Comparison of ENCODE assay signal across 31 cellular contexts in the genomic region with DNA sequence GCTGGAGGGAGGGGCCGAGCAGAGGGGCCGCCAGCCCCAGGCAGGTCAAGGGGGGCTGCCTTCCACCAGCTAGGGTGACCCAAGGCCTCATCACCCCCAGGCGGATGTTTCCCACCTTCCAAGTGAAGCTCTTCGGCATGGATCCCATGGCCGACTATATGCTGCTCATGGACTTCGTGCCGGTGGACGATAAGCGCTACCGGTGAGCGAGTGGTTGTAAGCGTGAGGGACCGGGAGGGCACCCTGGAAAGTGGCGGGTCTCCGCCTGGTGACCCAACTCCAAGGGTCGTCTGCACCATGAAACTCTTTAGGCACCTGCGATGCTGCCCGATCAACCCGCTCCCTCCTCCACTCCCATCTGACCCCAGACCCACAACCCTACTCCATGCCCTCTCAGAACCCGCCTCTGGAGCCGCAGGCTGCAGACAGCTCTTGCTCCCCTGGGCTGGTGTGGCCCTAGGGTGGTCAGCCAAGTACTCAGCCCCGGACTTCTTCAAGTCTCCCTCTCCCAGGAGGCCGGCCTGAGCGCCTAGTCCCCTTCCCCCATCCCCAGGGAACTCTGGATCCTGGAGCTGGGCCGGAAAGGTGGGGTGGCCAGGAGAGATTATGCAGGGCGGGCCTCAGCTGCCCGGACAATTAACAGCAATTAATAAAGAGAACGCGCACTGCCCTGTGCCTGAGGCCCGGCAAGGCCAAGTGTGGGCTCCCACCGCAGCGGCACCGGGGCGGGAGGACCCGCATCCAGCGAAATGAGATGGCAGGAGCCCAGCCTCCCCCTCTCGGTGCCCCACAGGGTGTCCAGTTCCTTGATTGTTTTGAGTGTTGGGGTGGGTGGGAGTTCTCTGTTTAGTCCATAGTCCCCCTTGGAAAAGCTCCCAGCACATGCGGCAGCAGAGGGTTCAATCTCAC. TPM values are rescaled to one million over a fixed set of nuclear protein-coding genes. Genes with fewer than 3 reads are reported as not detected.
DNase-seq lines count a peak whose midpoint lies in the region; ATAC-seq, FAIRE-seq and TF ChIP-seq lines count a peak whose summit lies in the region.
"Had no signal": no experiment of that assay in that cellular context is flagged by ENCODE, and none has a peak within 500 bp of the region (broad histone marks: within the 10 kb centered on the region; RNA-seq: fewer than 3 reads in every experiment).

No MANE protein-coding gene starts in this region.

- FAIRE-seq in H1 (lab: Jason Lieb, UNC): no peak
- FAIRE-seq: A549, urothelium cell line had no signal

- peak overlapping the region; percentile 40; the same call in 1 of the 2 replicates for H2AK5ac ChIP-seq in H1 (ENCODE audit: low read depth, low read length)

- TF ChIP-seq POLR2A in H1 (IDR thresholded peaks at IDR 0.05; ENCODE audit: control extremely low read depth in 1 of 2, low read depth in 2 of 2, low read length in 2 of 2): no peak

- TF ChIP-seq CTCF in AG10803 (conservative IDR thresholded peaks at IDR 0.05; ENCODE audit: low read length) (no peak), LNCaP clone FGC (IDR thresholded peaks at IDR 0.05; ENCODE audit: control insufficient read depth, extremely low read depth, insufficient read depth) (no peak), H1 (IDR thresholded peaks at IDR 0.05; ENCODE audit: control extremely low read depth in 1 of 3, insufficient read depth in 1 of 3, low read depth in 1 of 3, low read length in 3 of 3) (no peak), WERI-Rb-1 (IDR thresholded peaks at IDR 0.05; ENCODE audit: low read depth, low read length) (no peak)

- POLR2A ChIA-PET in H1 (lab: Charles Lee; ENCODE audit: partially characterized antibody): interaction anchor here (0.8 to 3.1 kb wide), 5 partner anchors 7 to 42 kb away, joined by 3 to 21 read pairs (median 4); partner anchors contain the start of gene GP1BB

- peaks cover 0 to 59% (median 39%) of the 10 kb centered on the region in 4 experiments; a peak in 6 of 7 replicates for H3K4me1 ChIP-seq in H1 (replicated peaks in 1 of 4; ENCODE audit: control insufficient read depth in 3 of 4, insufficient read depth in 4 of 4, low read length in 3 of 4)
- H3K4me1 ChIP-seq: A549 had no signal

- peaks cover 92 to 97% (median 95%) of the 10 kb centered on the region in 4 experiments for H3K27me3 ChIP-seq in H1 (replicated peaks in 1 of 4; ENCODE audit: control insufficient read depth in 3 of 4, extremely low read depth in 1 of 4, insufficient read depth in 3 of 4, low read length in 3 of 4)
- H3K27me3 ChIP-seq in WERI-Rb-1 (ENCODE audit: insufficient read depth, low read depth, severe bottlenecking): no peaks in the 10 kb centered on the region

- no peak overlapping the region for H2AFZ ChIP-seq in H1 (ENCODE audit: low read length)
- H2AFZ ChIP-seq: hepatocyte had no signal

- WGBS in H1 (ENCODE audit: extremely low coverage in 1 of 2, insufficient coverage in 1 of 2, insufficient read length in 1 of 2, insufficient replicate concordance in 2 of 2, low coverage in 1 of 2, low lambda C conversion rate in 2 of 2, missing lambda C conversion rate in 1 of 2), 2 experiments: 11% methylated on average over 38 of the region's 38 CpGs; no CpG with 5 or more reads in 1 of the 2 experiments

- peak overlapping the region; percentile 74 for H3K4me3 ChIP-seq in AG10803 (ENCODE audit: low read length)
- peak overlapping the region; percentile 75 for H3K4me3 ChIP-seq in LNCaP clone FGC (ENCODE audit: low read depth, low read length)
- H3K4me3 ChIP-seq in H1 (ENCODE audit: extremely low read depth in 1 of 4, insufficient read depth in 2 of 4, low read depth in 3 of 4, low read length in 4 of 4): peak overlapping the region in 1 of 4 experiments; percentile 34; a peak in 3 of 8 replicates
- no peak overlapping the region for H3K4me3 ChIP-seq in WERI-Rb-1 (ENCODE audit: low read depth, low read length)
- H3K4me3 ChIP-seq: A549, gastroesophageal sphincter, hepatocyte, lung, spleen had no signal

- H4K8ac ChIP-seq in H1 (ENCODE audit: extremely low read depth, insufficient read depth, low read length): peak overlapping the region; percentile 74

- H3K79me1 ChIP-seq in H1 (ENCODE audit: low read depth, low read length): no peaks in the 10 kb centered on the region

- peak overlapping the region; percentile 52; the same call in 1 of the 2 replicates for H2BK5ac ChIP-seq in H1 (ENCODE audit: low read depth, low read length)

- DNase-seq in AG10803 (ENCODE audit: low read depth) (no peak), LNCaP clone FGC (ENCODE audit: low read depth) (no peak), H1 (ENCODE audit: low read depth in 1 of 2, low spot score in 2 of 2) (peak in 1 of 2 experiments; percentile 75), retina (peak; percentile 35), NCI-H226 (no peak), WERI-Rb-1 (no peak)
- DNase-seq: activated CD4-positive, alpha-beta T cell treated with anti-CD3 and anti-CD28 coated beads, Interleukin-2, amount 50 U/mL, for 48 hours; activated CD4-positive, CD25-positive, alpha-beta regulatory T cell treated with anti-CD3 and anti-CD28 coated beads, Interleukin-2, amount 50 U/mL, for 72 hours; activated T-cell treated with anti-CD3 and anti-CD28 coated beads, Interleukin-2, amount 50 U/mL, for 48 hours; AML-193; CD4-positive, alpha-beta T cell; esophagus squamous epithelium; natural killer cell; NCI-H446 treated with DMSO at 0.1 percent for 48 hours; NCI-H82; occipital lobe; RPMI8226; spleen; stimulated activated CD4-positive, alpha-beta T cell treated with anti-CD3 and anti-CD28 coated beads, Interleukin-2, amount 100 ng/mL, for 24 hours; stimulated activated CD8-positive, alpha-beta memory T cell treated with anti-CD3 and anti-CD28 coated beads, Interleukin-4, amount 100 ng/mL, for 48 hours had no signal

- no peak overlapping the region for H4K5ac ChIP-seq in H1 (ENCODE audit: insufficient read length, low read depth, low read length)

- H3K4me2 ChIP-seq in H1 (ENCODE audit: insufficient read depth in 1 of 2, low read depth in 2 of 2, low read length in 2 of 2): peak overlapping the region; percentile 33 to 40
- H3K4me2 ChIP-seq: A549, hepatocyte had no signal

- peaks cover 15 to 35% of the 10 kb centered on the region in 2 experiments for H4K20me1 ChIP-seq in H1 (replicated peaks in 1 of 2; ENCODE audit: control insufficient read depth in 1 of 2, insufficient read depth in 2 of 2, low read length in 2 of 2)

- H3K14ac ChIP-seq in H1 (ENCODE audit: insufficient read length): no peak overlapping the region

- ATAC-seq in GM18868 (IDR thresholded peaks at IDR 0.05; ENCODE audit: unreplicated experiment) (no peak), HG03469 (IDR thresholded peaks at IDR 0.05; ENCODE audit: unreplicated experiment) (no peak)
- ATAC-seq: A549, gastroesophageal sphincter, HCT116, natural killer cell had no signal

- H3K27ac ChIP-seq in H1 (ENCODE audit: low read depth, low read length) (no peak overlapping the region), WERI-Rb-1 (no peak overlapping the region)
- H3K27ac ChIP-seq: A549, esophagus squamous epithelium, gastroesophageal sphincter, hepatocyte, spleen had no signal

- H4K91ac ChIP-seq in H1 (replicated peaks; ENCODE audit: insufficient read length, low read length): peak overlapping the region; percentile 7

- no peak overlapping the region for H3K9ac ChIP-seq in H1 (replicated peaks in 1 of 4; ENCODE audit: extremely low read depth in 1 of 4, low read depth in 3 of 4, low read length in 3 of 4)

- H3K79me2 ChIP-seq in H1 (ENCODE audit: control insufficient read depth in 1 of 2, insufficient read depth in 2 of 2, low read length in 2 of 2): no peaks in the 10 kb centered on the region
- H3K79me2 ChIP-seq: hepatocyte had no signal

- no peak for TF ChIP-seq RAD21 in H1 (IDR thresholded peaks at IDR 0.05 in 1 of 2, conservative IDR thresholded peaks at IDR 0.05 in 1 of 2; ENCODE audit: low read depth in 2 of 2, low read length in 2 of 2)

- peaks cover 4% of the 10 kb centered on the region; the same call in 1 of the 2 replicates for H3K23me2 ChIP-seq in H1 (ENCODE audit: low read depth, low read length)

- H2BK120ac ChIP-seq in H1 (replicated peaks; ENCODE audit: low read depth, low read length): no peak overlapping the region

- H2BK20ac ChIP-seq in H1 (ENCODE audit: low read length): peak overlapping the region; percentile 90; the same call in 1 of the 2 replicates

- TF ChIP-seq EP300 in H1 (IDR thresholded peaks at IDR 0.05; ENCODE audit: borderline replicate concordance in 1 of 2, low read depth in 2 of 2, low read length in 2 of 2): no peak

- H2BK15ac ChIP-seq in H1 (ENCODE audit: low read length): peak overlapping the region; percentile 83; the same call in 1 of the 2 replicates

- H2BK12ac ChIP-seq in H1 (ENCODE audit: low read depth, low read length): peak overlapping the region; percentile 100; the same call in 1 of the 2 replicates

- H3K23ac ChIP-seq in H1 (ENCODE audit: insufficient read length): no peak overlapping the region

- H3K18ac ChIP-seq in H1 (ENCODE audit: extremely low read depth, low read length): peak overlapping the region; percentile 87

- no peaks in the 10 kb centered on the region for H3K9me3 ChIP-seq in H1 (ENCODE audit: insufficient read depth in 2 of 2, low read depth in 1 of 2, low read length in 1 of 2)
- H3K9me3 ChIP-seq in WERI-Rb-1 (ENCODE audit: severe bottlenecking): no peaks in the 10 kb centered on the region
- H3K9me3 ChIP-seq: A549, esophagus squamous epithelium, gastroesophageal sphincter, spleen, thoracic aorta had no signal

- no peak overlapping the region for H3K4ac ChIP-seq in H1 (replicated peaks; ENCODE audit: insufficient read length, low read depth, low read length)

- CTCF ChIA-PET in H1 (lab: Charles Lee; ENCODE audit: partially characterized antibody): interaction anchor here (0.8 to 5.6 kb wide), 10 partner anchors 9 to 185 kb away, joined by 3 to 48 read pairs (median 6); partner anchors contain the start of gene GP1BB

- peaks cover 0 to 21% (median 0%) of the 10 kb centered on the region in 4 experiments; a peak in 1 of 8 replicates for H3K36me3 ChIP-seq in H1 (ENCODE audit: control insufficient read depth in 2 of 4, insufficient read depth in 4 of 4, low read length in 3 of 4)
- peaks cover 33% of the 10 kb centered on the region for H3K36me3 ChIP-seq in WERI-Rb-1
- H3K36me3 ChIP-seq: esophagus squamous epithelium, gastroesophageal sphincter, spleen, thoracic aorta had no signal

- no peak overlapping the region for H3K56ac ChIP-seq in H1 (replicated peaks; ENCODE audit: insufficient read length, low read depth, low read length)

RNA-seq across cellular contexts. Expression of gene TBX1, which starts 2.8 kb away (rescaled TPM):
- total RNA-seq in H1 (2021; fragmentation: NEBNext Ultra II Directional; extraction: Animal tissue kit (Norgen Biotek cat#: 25700)): 0.28 and 0.38 TPM in 2 replicates
- not detected in 2 replicates for polyA plus RNA-seq in H1 (2011; rRNA removed)
- not detected for polyA plus RNA-seq in H1 (2011; cell fraction: cytosol; rRNA removed)
- not detected for polyA plus RNA-seq in H1 (2011; cell fraction: nucleus; rRNA removed)
- polyA plus RNA-seq in H1 (2012, experiment 1 of 2): not detected in 4 replicates
- polyA plus RNA-seq in H1 (2012, experiment 2 of 2): 0.10 TPM
- 0.14 TPM for polyA plus RNA-seq in H1 (2013, experiment 1 of 2)
- polyA plus RNA-seq in H1 (2013, experiment 2 of 2): 0.09 TPM
- not detected in 2 replicates for polyA minus RNA-seq in H1 (2011; rRNA and poly(A)+ RNA removed)
- not detected for polyA minus RNA-seq in H1 (2011; cell fraction: cytosol; rRNA and poly(A)+ RNA removed)
- not detected for polyA minus RNA-seq in H1 (2011; cell fraction: nucleus; rRNA and poly(A)+ RNA removed)
- total RNA-seq: CD4-positive, alpha-beta T cell; hepatocyte; mononuclear cell; T-helper 1 cell treated with Interleukin-12 subunit alpha and Interleukin-12 subunit beta and Interleukin-4 antibody, amounts not matched to agents 30 ng/mL and 1 ng/mL, for 36 hours had no signal

RNA-seq across cellular contexts. Expression of gene GP1BB, which starts 40.1 kb away (rescaled TPM):
- not detected in 2 replicates for total RNA-seq in H1 (2021; fragmentation: NEBNext Ultra II Directional; extraction: Animal tissue kit (Norgen Biotek cat#: 25700))
- 0.36 and 0.66 TPM in 2 replicates for polyA plus RNA-seq in H1 (2011; rRNA removed)
- 0.27 TPM for polyA plus RNA-seq in H1 (2011; cell fraction: cytosol; rRNA removed)
- polyA plus RNA-seq in H1 (2011; cell fraction: nucleus; rRNA removed): 2.4 TPM
- 0.38 to 0.69 TPM (median 0.55 TPM) in 3 of 4 replicates, not detected in the other for polyA plus RNA-seq in H1 (2012, experiment 1 of 2)
- polyA plus RNA-seq in H1 (2012, experiment 2 of 2): not detected
- 0.36 TPM for polyA plus RNA-seq in H1 (2013, experiment 1 of 2)
- polyA plus RNA-seq in H1 (2013, experiment 2 of 2): 0.83 TPM
- not detected in 2 replicates for polyA minus RNA-seq in H1 (2011; rRNA and poly(A)+ RNA removed)
- not detected for polyA minus RNA-seq in H1 (2011; cell fraction: cytosol; rRNA and poly(A)+ RNA removed)
- 0.60 TPM for polyA minus RNA-seq in H1 (2011; cell fraction: nucleus; rRNA and poly(A)+ RNA removed)
- total RNA-seq: T-helper 1 cell treated with Interleukin-12 subunit alpha and Interleukin-12 subunit beta and Interleukin-4 antibody, amounts not matched to agents 30 ng/mL and 1 ng/mL, for 36 hours had no signal

RNA-seq across cellular contexts. Expression of gene SEPTIN5, which starts 49.1 kb away (rescaled TPM):
- total RNA-seq in H1 (2021; fragmentation: NEBNext Ultra II Directional; extraction: Animal tissue kit (Norgen Biotek cat#: 25700)): 7.8 and 8.6 TPM in 2 replicates
- polyA plus RNA-seq in H1 (2011; rRNA removed): 6.0 and 9.1 TPM in 2 replicates
- 6.7 TPM for polyA plus RNA-seq in H1 (2011; cell fraction: cytosol; rRNA removed)
- polyA plus RNA-seq in H1 (2011; cell fraction: nucleus; rRNA removed): 18.5 TPM
- 5.8 to 13.4 TPM (median 10.9 TPM) in 4 replicates for polyA plus RNA-seq in H1 (2012, experiment 1 of 2)
- polyA plus RNA-seq in H1 (2012, experiment 2 of 2): 8.4 TPM
- polyA plus RNA-seq in H1 (2013, experiment 1 of 2): 9.7 TPM
- polyA plus RNA-seq in H1 (2013, experiment 2 of 2): 9.0 TPM
- 7.3 and 8.0 TPM in 2 replicates for polyA minus RNA-seq in H1 (2011; rRNA and poly(A)+ RNA removed)
- 2.3 TPM for polyA minus RNA-seq in H1 (2011; cell fraction: cytosol; rRNA and poly(A)+ RNA removed)
- polyA minus RNA-seq in H1 (2011; cell fraction: nucleus; rRNA and poly(A)+ RNA removed): 8.8 TPM
- total RNA-seq: T-helper 1 cell treated with Interleukin-12 subunit alpha and Interleukin-12 subunit beta and Interleukin-4 antibody, amounts not matched to agents 30 ng/mL and 1 ng/mL, for 36 hours had no signal
